ENCODE assay signal across 29 cellular contexts in genomic region chr5:177576169-177576568, GRCh38. TPM values are rescaled to one million over a fixed set of nuclear protein-coding genes. Genes with fewer than 3 reads are reported as not detected.
DNase-seq lines count a peak whose midpoint lies in the region; ATAC-seq, FAIRE-seq and TF ChIP-seq lines count a peak whose summit lies in the region.
"Had no signal": no experiment of that assay in that cellular context is flagged by ENCODE, and none has a peak within 500 bp of the region (broad histone marks: within the 10 kb centered on the region; RNA-seq: fewer than 3 reads in every experiment).

No MANE protein-coding gene starts in this region.

- WGBS in HepG2 (ENCODE audit: low lambda C conversion rate) = 34% methylated on average over 10 of the region's 10 CpGs
- WGBS in right lobe of liver (ENCODE audit: insufficient coverage, low coverage, low lambda C conversion rate, missing lambda C conversion rate) = 51% methylated on average over 6 of the region's 10 CpGs

- CTCF ChIA-PET in HepG2 (lab: Yijun Ruan, JAX; ENCODE audit: low intra/inter-chr PET ratio, low total read pairs) = no interaction called here

- no peaks in the 10 kb centered on the region; a peak in 1 of 5 replicates for H3K27me3 ChIP-seq in HepG2 (ENCODE audit: control insufficient read depth in 1 of 2, insufficient read depth in 2 of 2, low read length in 2 of 2)
- no peaks in the 10 kb centered on the region for H3K27me3 ChIP-seq in right lobe of liver
- H3K27me3 ChIP-seq in bronchial epithelial cell (ENCODE audit: control insufficient read depth, insufficient read depth, low read length) = no peaks in the 10 kb centered on the region
- H3K27me3 ChIP-seq in vagina = no peaks in the 10 kb centered on the region
- H3K27me3 ChIP-seq: heart left ventricle, ovary, stomach, thyroid gland had no signal

- in situ Hi-C loops in HepG2 (cut with HindIII; ENCODE audit: extremely low pct_ligation_motif_present, low pct_unique_long_range_greater_than_20kb) = no loop called here

- no peaks in the 10 kb centered on the region for H4K20me1 ChIP-seq in HepG2 (ENCODE audit: insufficient read depth, low read length)

- H3K27ac ChIP-seq in HepG2 (ENCODE audit: extremely low read length, insufficient read depth, low read length) = no peak overlapping the region
- no peak overlapping the region for H3K27ac ChIP-seq in right lobe of liver
- peak overlapping the region; percentile 42 for H3K27ac ChIP-seq in vagina
- H3K27ac ChIP-seq: heart left ventricle, lower lobe of right lung, ovary, stomach, thyroid gland had no signal

- H3K27me3 Mint-ChIP-seq in natural killer cell treated with Interleukin-12 subunit alpha and Interleukin-12 subunit beta and Interleukin-15 and Interleukin-18, amount 100 ng/mL, for 72 hours = peaks cover 0 to 8% of the 10 kb centered on the region in 2 donors

- 0 out of 2 replicates have a peak, but pooled peaks have one; percentile 19 for TF ChIP-seq CTCF in HepG2 (CRISPR knock-in tag; IDR thresholded peaks at IDR 0.05)
- TF ChIP-seq CTCF in right lobe of liver (IDR thresholded peaks at IDR 0.05) = no peak
- peak; percentile 14 for TF ChIP-seq CTCF in bronchial epithelial cell (IDR thresholded peaks at IDR 0.05; ENCODE audit: insufficient read depth, low read length, severe bottlenecking)
- no peak for TF ChIP-seq CTCF in vagina (IDR thresholded peaks at IDR 0.05)

- POLR2A ChIA-PET in HepG2 (lab: Yijun Ruan, JAX) = interaction anchor here (0.6 kb wide), 1 partner anchor 30 kb away, joined by 3 read pairs; no protein-coding TSS in a partner anchor

- no peak overlapping the region for H3K4me3 Mint-ChIP-seq in natural killer cell treated with Interleukin-12 subunit alpha and Interleukin-12 subunit beta and Interleukin-15 and Interleukin-18, amount 100 ng/mL, for 72 hours
- H3K4me3 Mint-ChIP-seq: activated CD4-positive, alpha-beta T cell treated with anti-CD3 and anti-CD28 coated beads, Interleukin-2, amount 10 ng/mL, durations not matched to agents 24 days and 14 days; activated T-cell treated with anti-CD3 and anti-CD28 coated beads, Interleukin-2, amount 50 U/mL, for 72 hours; CD4-positive, alpha-beta memory T cell; nephron progenitor cell; T-helper 2 cell treated with Interferon-gamma antibody and Interleukin-4, amounts not matched to agents 5 μg/mL and 100 μg/mL, for 36 hours had no signal

- intact Hi-C loops in HepG2 (cut with micrococcal nuclease; ENCODE audit: unreplicated experiment) (no loop called here), right lobe of liver (cut with DNase I) (no loop called here), vagina (cut with DNase I) (no loop called here)

- H3K9me3 Mint-ChIP-seq in natural killer cell treated with Interleukin-12 subunit alpha and Interleukin-12 subunit beta and Interleukin-15 and Interleukin-18, amount 100 ng/mL, for 72 hours = no peaks in the 10 kb centered on the region
- H3K9me3 Mint-ChIP-seq: activated CD4-positive, alpha-beta T cell treated with anti-CD3 and anti-CD28 coated beads, Interleukin-2, amount 10 ng/mL, durations not matched to agents 24 days and 14 days; activated T-cell treated with anti-CD3 and anti-CD28 coated beads, Interleukin-2, amount 50 U/mL, for 72 hours; nephron progenitor cell; T-helper 2 cell treated with Interferon-gamma antibody and Interleukin-4, amounts not matched to agents 5 μg/mL and 100 μg/mL, for 36 hours had no signal

- H3K4me1 Mint-ChIP-seq in natural killer cell treated with Interleukin-12 subunit alpha and Interleukin-12 subunit beta and Interleukin-15 and Interleukin-18, amount 100 ng/mL, for 72 hours (ENCODE audit: low read depth in 2 of 2) = no peaks in the 10 kb centered on the region
- H3K4me1 Mint-ChIP-seq: activated CD4-positive, alpha-beta T cell treated with anti-CD3 and anti-CD28 coated beads, Interleukin-2, amount 10 ng/mL, durations not matched to agents 24 days and 14 days; CD4-positive, alpha-beta memory T cell; nephron progenitor cell had no signal

- no peak for TF ChIP-seq RAD21 in HepG2 (CRISPR knock-in tag; IDR thresholded peaks at IDR 0.05)

- H3K27ac Mint-ChIP-seq in natural killer cell treated with Interleukin-12 subunit alpha and Interleukin-12 subunit beta and Interleukin-15 and Interleukin-18, amount 100 ng/mL, for 72 hours = no peak overlapping the region
- H3K27ac Mint-ChIP-seq: activated CD4-positive, alpha-beta T cell treated with anti-CD3 and anti-CD28 coated beads, Interleukin-2, amount 10 ng/mL, durations not matched to agents 24 days and 14 days; activated T-cell treated with anti-CD3 and anti-CD28 coated beads, Interleukin-2, amount 50 U/mL, for 72 hours; nephron progenitor cell; T-helper 2 cell treated with Interferon-gamma antibody and Interleukin-4, amounts not matched to agents 5 μg/mL and 100 μg/mL, for 36 hours had no signal

- H3K4me3 ChIP-seq in HepG2 (replicated peaks in 1 of 3; ENCODE audit: insufficient read depth in 1 of 3, low read depth in 2 of 3, low read length in 3 of 3) (no peak overlapping the region), right lobe of liver (no peak overlapping the region), bronchial epithelial cell (ENCODE audit: low read depth, low read length) (no peak overlapping the region), vagina (no peak overlapping the region)
- H3K4me3 ChIP-seq: heart left ventricle, lower lobe of right lung, ovary, smooth muscle cell, stomach, thyroid gland had no signal

- peak; percentile 12 for FAIRE-seq in HepG2 (lab: Jason Lieb, UNC)
- FAIRE-seq in bronchial epithelial cell (lab: Jason Lieb, UNC) = no peak
- FAIRE-seq: G401.6, GM19239 had no signal

- DNase-seq in DMS 273 (lab: John Stamatoyannopoulos, UW; ENCODE audit: unreplicated experiment) (peak; percentile 52), DMS 273 treated with DMSO at 0.1 percent for 48 hours (lab: John Stamatoyannopoulos, UW) (no peak), HepG2 (ENCODE audit: low spot score) (peak; percentile 22), right lobe of liver (no peak), bronchial epithelial cell (ENCODE audit: low read depth) (peak; percentile 64), vagina (ENCODE audit: extremely low spot score in 2 of 2) (no peak), 8988T (no peak)
- DNase-seq in natural killer cell treated with Interleukin-12 subunit alpha and Interleukin-12 subunit beta and Interleukin-15 and Interleukin-18, amount 100 ng/mL, for 72 hours (ENCODE audit: low spot score) = no peak
- DNase-seq: activated CD4-positive, alpha-beta T cell treated with anti-CD3 and anti-CD28 coated beads, Interleukin-2, amount 10 ng/mL, durations not matched to agents 24 days and 14 days; activated naive CD4-positive, alpha-beta T cell; activated T-cell treated with anti-CD3 and anti-CD28 coated beads, Interleukin-2, amount 50 U/mL, for 72 hours; AML-193; CD4-positive, alpha-beta memory T cell; cerebellar nuclear complex; H7; heart left ventricle; kidney glomerular epithelial cell; lower lobe of right lung; NCI-H1105 treated with DMSO at 0.1 percent for 48 hours; NCI-H2107; nephron progenitor cell; ovary; stimulated activated CD4-positive, alpha-beta T cell treated with anti-CD3 and anti-CD28 coated beads, Interleukin-1b, Interleukin-23, amount 100 ng/mL, for 48 hours; stomach; thyroid gland had no signal

- H3K9me3 ChIP-seq in HepG2 (ENCODE audit: low read length) (no peaks in the 10 kb centered on the region), right lobe of liver (no peaks in the 10 kb centered on the region), vagina (no peaks in the 10 kb centered on the region)
- H3K9me3 ChIP-seq: heart left ventricle, lower lobe of right lung, ovary, stomach, thyroid gland had no signal

- ATAC-seq in HepG2 (peak; percentile 41; the same call in 1 of the 3 replicates), right lobe of liver (no peak)
- ATAC-seq in natural killer cell treated with Interleukin-12 subunit alpha and Interleukin-12 subunit beta and Interleukin-15 and Interleukin-18, amount 100 ng/mL, for 72 hours = no peak
- ATAC-seq: activated T-cell treated with anti-CD3 and anti-CD28 coated beads, Interleukin-2, amount 50 U/mL, for 72 hours; heart left ventricle; lower lobe of right lung had no signal

- no peak overlapping the region for H3K4me2 ChIP-seq in HepG2 (ENCODE audit: low read depth, low read length)
- H3K4me2 ChIP-seq: smooth muscle cell had no signal

- BruUV-seq in HepG2 (replicated peaks; lab: Mats Ljungman, UMichigan) = no TSS peak

- H3K36me3 Mint-ChIP-seq in natural killer cell treated with Interleukin-12 subunit alpha and Interleukin-12 subunit beta and Interleukin-15 and Interleukin-18, amount 100 ng/mL, for 72 hours = no peaks in the 10 kb centered on the region
- H3K36me3 Mint-ChIP-seq: CD4-positive, alpha-beta memory T cell had no signal

- no peak for TF ChIP-seq POLR2A in HepG2 (IDR thresholded peaks at IDR 0.05; ENCODE audit: insufficient read depth in 1 of 2, low read depth in 2 of 2, low read length in 2 of 2)
- no peak for TF ChIP-seq POLR2A in right lobe of liver (IDR thresholded peaks at IDR 0.05)
- no peak for TF ChIP-seq POLR2A in vagina (IDR thresholded peaks at IDR 0.05)

- no peaks in the 10 kb centered on the region for H3K36me3 ChIP-seq in HepG2 (replicated peaks in 1 of 2; ENCODE audit: control insufficient read depth in 1 of 2, insufficient read depth in 2 of 2, low read length in 2 of 2)
- no peaks in the 10 kb centered on the region for H3K36me3 ChIP-seq in right lobe of liver
- no peaks in the 10 kb centered on the region for H3K36me3 ChIP-seq in bronchial epithelial cell (ENCODE audit: control insufficient read depth, insufficient read depth, low read length)
- no peaks in the 10 kb centered on the region for H3K36me3 ChIP-seq in vagina
- H3K36me3 ChIP-seq: heart left ventricle, lower lobe of right lung, ovary, stomach, thyroid gland had no signal

- H2AFZ ChIP-seq in HepG2 (ENCODE audit: low read length) = no peak overlapping the region

- H3K4me1 ChIP-seq in HepG2 (ENCODE audit: insufficient read depth, low read length) = no peaks in the 10 kb centered on the region
- H3K4me1 ChIP-seq in right lobe of liver = no peaks in the 10 kb centered on the region
- H3K4me1 ChIP-seq in vagina = no peaks in the 10 kb centered on the region
- H3K4me1 ChIP-seq: heart left ventricle, lower lobe of right lung, stomach, thyroid gland had no signal

- TF ChIP-seq EP300 in HepG2 (IDR thresholded peaks at IDR 0.05; ENCODE audit: low read depth in 2 of 2, low read length in 2 of 2) (no peak), HepG2 (CRISPR knock-in tag; IDR thresholded peaks at IDR 0.05; ENCODE audit: borderline replicate concordance) (no peak)

- no peaks in the 10 kb centered on the region for H3K79me2 ChIP-seq in HepG2 (ENCODE audit: insufficient read depth, low read length)

- H3K9ac ChIP-seq in HepG2 (ENCODE audit: insufficient read depth, low read depth, low read length) = no peak overlapping the region

RNA-seq across cellular contexts. Expression of gene TMED9, which starts 15.8 kb away (rescaled TPM):
- 92.1 and 161 TPM in 2 replicates for total RNA-seq in HepG2 (2016; rRNA removed; fragmentation: Illumina TruSeq; extraction: Trizol)
- 17.9 and 19.9 TPM in 2 replicates for total RNA-seq in HepG2 (2016; cell fraction: cytosol; rRNA removed; fragmentation: Illumina TruSeq; extraction: Trizol; ENCODE audit: low read depth)
- 95.3 and 167 TPM in 2 replicates for total RNA-seq in HepG2 (2016; cell fraction: insoluble cytoplasmic fraction; rRNA removed; fragmentation: Illumina TruSeq; extraction: Trizol)
- total RNA-seq in HepG2 (2016; cell fraction: membrane; rRNA removed; fragmentation: Illumina TruSeq; extraction: Trizol) = 31.2 and 33.3 TPM in 2 replicates
- 146 and 166 TPM in 2 replicates for total RNA-seq in HepG2 (2016; cell fraction: nucleus; rRNA removed; fragmentation: Illumina TruSeq; extraction: Trizol)
- 336 and 350 TPM in 2 replicates for polyA plus RNA-seq in HepG2 (2011; rRNA removed)
- polyA plus RNA-seq in HepG2 (2011; cell fraction: cytosol; rRNA removed) = 325 and 399 TPM in 2 replicates
- 117 and 142 TPM in 2 replicates for polyA plus RNA-seq in HepG2 (2011; cell fraction: nucleus; rRNA removed)
- 178 and 218 TPM in 2 replicates for polyA plus RNA-seq in HepG2 (2012)
- polyA plus RNA-seq in HepG2 (2016; cell fraction: cytosol; fragmentation: Illumina TruSeq; extraction: Trizol; ENCODE audit: low read depth) = 22.9 and 25.6 TPM in 2 replicates
- polyA plus RNA-seq in HepG2 (2016; cell fraction: insoluble cytoplasmic fraction; fragmentation: Illumina TruSeq; extraction: Trizol; ENCODE audit: low read depth) = 127 and 128 TPM in 2 replicates
- 35.4 and 42.5 TPM in 2 replicates for polyA plus RNA-seq in HepG2 (2016; cell fraction: membrane; fragmentation: Illumina TruSeq; extraction: Trizol; ENCODE audit: low read depth)
- 348 and 359 TPM in 2 replicates for polyA plus RNA-seq in HepG2 (2016; cell fraction: nucleus; fragmentation: Illumina TruSeq; extraction: Trizol; ENCODE audit: insufficient read depth, low read depth)
- polyA minus RNA-seq in HepG2 (2011; rRNA and poly(A)+ RNA removed; ENCODE audit: low replicate concordance) = 179 and 310 TPM in 2 replicates
- 92.6 and 98.1 TPM in 2 replicates for polyA minus RNA-seq in HepG2 (2011; cell fraction: cytosol; rRNA and poly(A)+ RNA removed)
- 66.8 and 67.1 TPM in 2 replicates for polyA minus RNA-seq in HepG2 (2011; cell fraction: nucleus; rRNA and poly(A)+ RNA removed)
- total RNA-seq in right lobe of liver = 100 to 1,000 TPM in 5 of 6 experiments, 10 to 100 TPM in 1; 81.8 to 149 (median 133) TPM
- total RNA-seq in bronchial epithelial cell = 184 and 203 TPM in 2 replicates
- total RNA-seq in vagina = 83.7 TPM
- total RNA-seq in natural killer cell treated with Interleukin-12 subunit alpha and Interleukin-12 subunit beta and Interleukin-15 and Interleukin-18, amount 100 ng/mL, for 72 hours = 100 to 1,000 TPM; 177 to 236 TPM

RNA-seq across cellular contexts. Expression of gene FAM193B, which starts 21.8 kb away (rescaled TPM):
- total RNA-seq in HepG2 (2016; rRNA removed; fragmentation: Illumina TruSeq; extraction: Trizol) (6.4 and 21.2 TPM in 2 replicates), right lobe of liver (10 to 100 TPM; 22.1 to 55.4 (median 39.2) TPM), bronchial epithelial cell (14.0 and 17.2 TPM in 2 replicates), vagina (72.4 TPM)
- 25.5 and 27.8 TPM in 2 replicates for total RNA-seq in HepG2 (2016; cell fraction: cytosol; rRNA removed; fragmentation: Illumina TruSeq; extraction: Trizol; ENCODE audit: low read depth)
- total RNA-seq in HepG2 (2016; cell fraction: insoluble cytoplasmic fraction; rRNA removed; fragmentation: Illumina TruSeq; extraction: Trizol) = 7.4 and 21.9 TPM in 2 replicates
- 15.5 and 19.0 TPM in 2 replicates for total RNA-seq in HepG2 (2016; cell fraction: membrane; rRNA removed; fragmentation: Illumina TruSeq; extraction: Trizol)
- 20.2 and 30.4 TPM in 2 replicates for total RNA-seq in HepG2 (2016; cell fraction: nucleus; rRNA removed; fragmentation: Illumina TruSeq; extraction: Trizol)
- 40.9 and 42.5 TPM in 2 replicates for polyA plus RNA-seq in HepG2 (2011; rRNA removed)
- polyA plus RNA-seq in HepG2 (2011; cell fraction: cytosol; rRNA removed) = 9.5 and 15.2 TPM in 2 replicates
- polyA plus RNA-seq in HepG2 (2011; cell fraction: nucleus; rRNA removed) = 123 and 139 TPM in 2 replicates
- polyA plus RNA-seq in HepG2 (2012) = 23.0 and 27.4 TPM in 2 replicates
- 5.1 and 5.6 TPM in 2 replicates for polyA plus RNA-seq in HepG2 (2016; cell fraction: cytosol; fragmentation: Illumina TruSeq; extraction: Trizol; ENCODE audit: low read depth)
- 11.6 and 13.7 TPM in 2 replicates for polyA plus RNA-seq in HepG2 (2016; cell fraction: insoluble cytoplasmic fraction; fragmentation: Illumina TruSeq; extraction: Trizol; ENCODE audit: low read depth)
- 9.2 and 10.8 TPM in 2 replicates for polyA plus RNA-seq in HepG2 (2016; cell fraction: membrane; fragmentation: Illumina TruSeq; extraction: Trizol; ENCODE audit: low read depth)
- polyA plus RNA-seq in HepG2 (2016; cell fraction: nucleus; fragmentation: Illumina TruSeq; extraction: Trizol; ENCODE audit: insufficient read depth, low read depth) = 87.5 and 114 TPM in 2 replicates
- polyA minus RNA-seq in HepG2 (2011; rRNA and poly(A)+ RNA removed; ENCODE audit: low replicate concordance) = 19.8 and 23.5 TPM in 2 replicates
- polyA minus RNA-seq in HepG2 (2011; cell fraction: cytosol; rRNA and poly(A)+ RNA removed) = 8.1 and 15.7 TPM in 2 replicates
- polyA minus RNA-seq in HepG2 (2011; cell fraction: nucleus; rRNA and poly(A)+ RNA removed) = 24.2 and 37.9 TPM in 2 replicates
- total RNA-seq in natural killer cell treated with Interleukin-12 subunit alpha and Interleukin-12 subunit beta and Interleukin-15 and Interleukin-18, amount 100 ng/mL, for 72 hours = 100 to 1,000 TPM in 1 of 2 donors, 10 to 100 TPM in 1; 57.9 to 135 TPM

RNA-seq across cellular contexts. Expression of gene B4GALT7, which starts 23.8 kb away (rescaled TPM):
- 12.7 and 20.5 TPM in 2 replicates for total RNA-seq in HepG2 (2016; rRNA removed; fragmentation: Illumina TruSeq; extraction: Trizol)
- 30.8 and 33.3 TPM in 2 replicates for total RNA-seq in HepG2 (2016; cell fraction: cytosol; rRNA removed; fragmentation: Illumina TruSeq; extraction: Trizol; ENCODE audit: low read depth)
- 10.2 and 20.6 TPM in 2 replicates for total RNA-seq in HepG2 (2016; cell fraction: insoluble cytoplasmic fraction; rRNA removed; fragmentation: Illumina TruSeq; extraction: Trizol)
- 41.1 and 48.6 TPM in 2 replicates for total RNA-seq in HepG2 (2016; cell fraction: membrane; rRNA removed; fragmentation: Illumina TruSeq; extraction: Trizol)
- total RNA-seq in HepG2 (2016; cell fraction: nucleus; rRNA removed; fragmentation: Illumina TruSeq; extraction: Trizol) = 14.0 and 14.7 TPM in 2 replicates
- polyA plus RNA-seq in HepG2 (2011; rRNA removed) = 16.4 and 22.3 TPM in 2 replicates
- polyA plus RNA-seq in HepG2 (2011; cell fraction: cytosol; rRNA removed) = 17.5 and 28.4 TPM in 2 replicates
- 28.2 and 30.7 TPM in 2 replicates for polyA plus RNA-seq in HepG2 (2011; cell fraction: nucleus; rRNA removed)
- 10.0 and 12.5 TPM in 2 replicates for polyA plus RNA-seq in HepG2 (2012)
- 38.6 and 42.4 TPM in 2 replicates for polyA plus RNA-seq in HepG2 (2016; cell fraction: cytosol; fragmentation: Illumina TruSeq; extraction: Trizol; ENCODE audit: low read depth)
- polyA plus RNA-seq in HepG2 (2016; cell fraction: insoluble cytoplasmic fraction; fragmentation: Illumina TruSeq; extraction: Trizol; ENCODE audit: low read depth) = 10.2 and 11.7 TPM in 2 replicates
- polyA plus RNA-seq in HepG2 (2016; cell fraction: membrane; fragmentation: Illumina TruSeq; extraction: Trizol; ENCODE audit: low read depth) = 38.8 and 38.9 TPM in 2 replicates
- polyA plus RNA-seq in HepG2 (2016; cell fraction: nucleus; fragmentation: Illumina TruSeq; extraction: Trizol; ENCODE audit: insufficient read depth, low read depth) = 24.9 and 27.8 TPM in 2 replicates
- 21.7 and 33.1 TPM in 2 replicates for polyA minus RNA-seq in HepG2 (2011; rRNA and poly(A)+ RNA removed; ENCODE audit: low replicate concordance)
- 8.7 and 10.7 TPM in 2 replicates for polyA minus RNA-seq in HepG2 (2011; cell fraction: cytosol; rRNA and poly(A)+ RNA removed)
- polyA minus RNA-seq in HepG2 (2011; cell fraction: nucleus; rRNA and poly(A)+ RNA removed) = 15.4 and 16.4 TPM in 2 replicates
- total RNA-seq in right lobe of liver = 10 to 100 TPM in 5 of 6 experiments, 1 to 10 TPM in 1; 9.3 to 28.7 (median 14.1) TPM
- total RNA-seq in bronchial epithelial cell = 35.8 and 36.9 TPM in 2 replicates
- 19.4 TPM for total RNA-seq in vagina
- 10 to 100 TPM; 26.6 to 42.8 TPM for total RNA-seq in natural killer cell treated with Interleukin-12 subunit alpha and Interleukin-12 subunit beta and Interleukin-15 and Interleukin-18, amount 100 ng/mL, for 72 hours

RNA-seq across cellular contexts. Expression of gene DDX41, which starts 59.4 kb away (rescaled TPM):
- total RNA-seq in HepG2 (2016; rRNA removed; fragmentation: Illumina TruSeq; extraction: Trizol) (62.8 and 83.0 TPM in 2 replicates), right lobe of liver (10 to 100 TPM; 35.1 to 64.8 (median 47.9) TPM), bronchial epithelial cell (108 and 250 TPM in 2 replicates), vagina (125 TPM)
- total RNA-seq in HepG2 (2016; cell fraction: cytosol; rRNA removed; fragmentation: Illumina TruSeq; extraction: Trizol; ENCODE audit: low read depth) = 9.4 and 10.4 TPM in 2 replicates
- total RNA-seq in HepG2 (2016; cell fraction: insoluble cytoplasmic fraction; rRNA removed; fragmentation: Illumina TruSeq; extraction: Trizol) = 68.8 and 106 TPM in 2 replicates
- 20.1 and 24.5 TPM in 2 replicates for total RNA-seq in HepG2 (2016; cell fraction: membrane; rRNA removed; fragmentation: Illumina TruSeq; extraction: Trizol)
- 56.7 and 63.3 TPM in 2 replicates for total RNA-seq in HepG2 (2016; cell fraction: nucleus; rRNA removed; fragmentation: Illumina TruSeq; extraction: Trizol)
- polyA plus RNA-seq in HepG2 (2011; rRNA removed) = 99.5 and 105 TPM in 2 replicates
- polyA plus RNA-seq in HepG2 (2011; cell fraction: cytosol; rRNA removed) = 84.0 and 131 TPM in 2 replicates
- polyA plus RNA-seq in HepG2 (2011; cell fraction: nucleus; rRNA removed) = 340 and 476 TPM in 2 replicates
- polyA plus RNA-seq in HepG2 (2012) = 39.9 and 70.4 TPM in 2 replicates
- polyA plus RNA-seq in HepG2 (2016; cell fraction: cytosol; fragmentation: Illumina TruSeq; extraction: Trizol; ENCODE audit: low read depth) = 12.3 and 13.1 TPM in 2 replicates
- polyA plus RNA-seq in HepG2 (2016; cell fraction: insoluble cytoplasmic fraction; fragmentation: Illumina TruSeq; extraction: Trizol; ENCODE audit: low read depth) = 84.7 and 86.0 TPM in 2 replicates
- 20.4 and 21.8 TPM in 2 replicates for polyA plus RNA-seq in HepG2 (2016; cell fraction: membrane; fragmentation: Illumina TruSeq; extraction: Trizol; ENCODE audit: low read depth)
- 142 and 157 TPM in 2 replicates for polyA plus RNA-seq in HepG2 (2016; cell fraction: nucleus; fragmentation: Illumina TruSeq; extraction: Trizol; ENCODE audit: insufficient read depth, low read depth)
- polyA minus RNA-seq in HepG2 (2011; rRNA and poly(A)+ RNA removed; ENCODE audit: low replicate concordance) = 101 and 102 TPM in 2 replicates
- 45.9 and 55.5 TPM in 2 replicates for polyA minus RNA-seq in HepG2 (2011; cell fraction: cytosol; rRNA and poly(A)+ RNA removed)
- polyA minus RNA-seq in HepG2 (2011; cell fraction: nucleus; rRNA and poly(A)+ RNA removed) = 103 and 117 TPM in 2 replicates
- total RNA-seq in natural killer cell treated with Interleukin-12 subunit alpha and Interleukin-12 subunit beta and Interleukin-15 and Interleukin-18, amount 100 ng/mL, for 72 hours = 100 to 1,000 TPM; 162 to 168 TPM

Comparison
In these comparisons a context has a peak if more than half of its experiments do, and no peak if none do; other contexts are left out.
1. DNase-seq: peak in DMS 273 (single experiment), HepG2 (single experiment) and bronchial epithelial cell (single experiment); none in DMS 273 treated with DMSO at 0.1 percent for 48 hours (single experiment), right lobe of liver (0 of 3), vagina (0 of 2), 8988T (single experiment) and natural killer cell treated with Interleukin-12 subunit alpha and Interleukin-12 subunit beta and Interleukin-15 and Interleukin-18, amount 100 ng/mL, for 72 hours (single experiment).
2. CTCF ChIP-seq: peak in HepG2 (single experiment) and bronchial epithelial cell (single experiment); none in right lobe of liver (0 of 4) and vagina (0 of 3).